1 cellular context compared by ENCODE assay signal in genomic region chr4:153465145-153465544, GRCh38.
TF ChIP-seq lines count a peak whose summit lies in the region.

No MANE protein-coding gene starts in this region.

TF ChIP-seq in GM23338, 12 proteins besides CTCF, POLR2A, EP300 and RAD21 (continued from another document):
- TF ChIP-seq REST (IDR thresholded peaks at IDR 0.05; ENCODE audit: unreplicated experiment) (no peak), NANOG (IDR thresholded peaks at IDR 0.05; ENCODE audit: borderline replicate concordance) (no peak), CREB1 (CRISPR knock-in tag; IDR thresholded peaks at IDR 0.05; ENCODE audit: low read depth) (no peak), JUNB (IDR thresholded peaks at IDR 0.05; ENCODE audit: unreplicated experiment) (no peak)
TF ChIP-seq in GM23338: peak in this region for 0.
